ENCODE assay signal across 28 cellular contexts in the genomic region with DNA sequence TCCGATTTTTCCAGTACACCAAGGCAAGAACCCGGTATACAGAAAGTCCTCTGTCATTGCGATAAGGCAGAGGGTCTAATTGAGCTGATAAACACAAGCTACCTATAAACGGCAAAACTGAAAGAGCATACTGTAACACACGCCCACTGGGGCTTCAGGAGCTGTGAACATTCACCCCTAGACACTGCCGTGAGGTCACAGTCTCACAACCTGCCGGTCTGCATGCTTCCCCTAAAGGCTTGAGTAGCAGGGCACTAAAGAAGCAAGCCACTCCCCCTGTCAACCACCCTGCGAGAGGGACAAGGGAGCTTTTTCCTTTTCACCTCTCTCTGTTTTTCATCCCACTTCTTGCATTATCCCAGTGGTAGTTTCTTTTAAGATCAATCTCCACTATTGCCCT. TPM values are rescaled to one million over a fixed set of nuclear protein-coding genes. Genes with fewer than 3 reads are reported as not detected.
"Had no signal": no experiment of that assay in that cellular context is flagged by ENCODE, and none has a peak within 500 bp of the region (broad histone marks: within the 10 kb centered on the region; RNA-seq: fewer than 3 reads in every experiment).

No MANE protein-coding gene starts in this region.

- H3K27ac ChIP-seq: HL-60, SJSA1, SK-N-MC had no signal

- ATAC-seq: Panc1, PC-3, Right ventricle myocardium inferior had no signal

- H3K36me3 ChIP-seq: SJSA1 had no signal

- H3K4me1 ChIP-seq: SJSA1 had no signal

- H3K4me3 ChIP-seq: SJSA1, SK-N-MC had no signal

- DNase-seq: KBM-7; NCI-H1092; NCI-H1105 treated with DMSO at 0.1 percent for 48 hours; NCI-H1417 treated with DMSO at 0.1 percent for 48 hours; NCI-H146; NCI-H1694 treated with DMSO at 0.1 percent for 48 hours; NCI-H1930; NCI-H2081; NCI-H2107; NCI-H2171; NCI-H226; NCI-H446; NCI-H510A; NCI-H524 treated with DMSO at 0.1 percent for 48 hours; NCI-H69; NCI-H774; NK-92 treated with Interleukin-12 subunit alpha and Interleukin-12 subunit beta, amount 100 ng/mL, for 24 hours; PC-3; SHP77 treated with DMSO at 0.1 percent for 48 hours had no signal

- H3K9me3 ChIP-seq: SJSA1 had no signal

- H3K27me3 ChIP-seq: SJSA1 had no signal

- FAIRE-seq: HTR-8/SVneo had no signal

RNA-seq across cellular contexts. Expression of a gene that starts 22.4 kb away (rescaled TPM):
- total RNA-seq: LHCN-M2, MCF 10A, OCI-LY7, PC-3, Right ventricle myocardium inferior, SJSA1 had no signal
